ENCODE assay signal across 10 cellular contexts in genomic region chr17:3846739-3847670, GRCh38. TPM values are rescaled to one million over a fixed set of nuclear protein-coding genes. Genes with fewer than 3 reads are reported as not detected.
A peak's percentile ranks its signal among the peaks of the same experiment; 100 is the strongest.
DNase-seq lines count a peak whose midpoint lies in the region; ATAC-seq, FAIRE-seq and TF ChIP-seq lines count a peak whose summit lies in the region.
"Had no signal": no experiment of that assay in that cellular context is flagged by ENCODE, and none has a peak within 500 bp of the region (broad histone marks: within the 10 kb centered on the region; RNA-seq: fewer than 3 reads in every experiment).

No MANE protein-coding gene starts in this region.

- FAIRE-seq in K562 (lab: Jason Lieb, UNC) (peak; percentile 32), RCC 7860 (lab: Jason Lieb, UNC) (no peak)

- H3K4me2 ChIP-seq in K562 (ENCODE audit: insufficient read depth, low read length), result peak overlapping the region; percentile 61
- no peak overlapping the region for H3K4me2 ChIP-seq in mesendoderm (ENCODE audit: low read length)

- no peak overlapping the region for H2BK5ac ChIP-seq in mesendoderm (ENCODE audit: low read length)

- H3K18ac ChIP-seq in mesendoderm (ENCODE audit: low read length), result no peak overlapping the region

- no peak overlapping the region for H2AK5ac ChIP-seq in mesendoderm (ENCODE audit: low read length)

- POLR2A ChIA-PET in K562 (lab: Yijun Ruan, JAX), result no interaction called here

- TF ChIP-seq EP300 in K562 (IDR thresholded peaks at IDR 0.05; ENCODE audit: low read length), result no peak

- no peak overlapping the region for H3K4ac ChIP-seq in mesendoderm (ENCODE audit: low read depth, low read length)

- H4K5ac ChIP-seq in mesendoderm (ENCODE audit: low read length), result no peak overlapping the region

- H4K20me1 ChIP-seq in K562 (replicated peaks; ENCODE audit: control insufficient read depth, insufficient read depth, low read length), result no peaks in the 10 kb centered on the region

- no peaks in the 10 kb centered on the region for H3K9me3 ChIP-seq in HUES48 (ENCODE audit: control insufficient read depth, insufficient read depth, low read length)
- H3K9me3 ChIP-seq in K562 (replicated peaks; ENCODE audit: control insufficient read depth, insufficient read depth, low read depth, low read length), result no peaks in the 10 kb centered on the region
- H3K9me3 ChIP-seq: gastroesophageal sphincter had no signal

- CTCF ChIA-PET in K562 (lab: Yijun Ruan, JAX; ENCODE audit: low intra/inter-chr PET ratio), result interaction anchor here (0.7 kb wide), 1 partner anchor 61 kb away, joined by 4 read pairs; no protein-coding TSS in a partner anchor

- H3K9ac ChIP-seq in HUES48 (ENCODE audit: low read depth, low read length) (no peak overlapping the region), K562 (ENCODE audit: insufficient read depth in 1 of 2, low read depth in 2 of 2, low read length in 2 of 2) (no peak overlapping the region), mesendoderm (ENCODE audit: low read length) (no peak overlapping the region)

- H3K27ac Mint-ChIP-seq in nephron progenitor cell, result no peak overlapping the region

- H3K27me3 ChIP-seq in ACC112 (ENCODE audit: insufficient read depth, low read length) (no peaks in the 10 kb centered on the region), HUES48 (ENCODE audit: control insufficient read depth, insufficient read depth, low read length) (no peaks in the 10 kb centered on the region), K562 (ENCODE audit: control insufficient read depth in 2 of 2, insufficient read depth in 2 of 2, low read length in 2 of 2) (peaks cover 0 to 2% of the 10 kb centered on the region in 2 experiments; a peak in 1 of 5 replicates), mesendoderm (ENCODE audit: insufficient read depth, low read length, poor library complexity) (no peaks in the 10 kb centered on the region)
- H3K27me3 ChIP-seq: cardiac muscle cell, gastroesophageal sphincter had no signal

- H3K36me3 Mint-ChIP-seq in nephron progenitor cell (ENCODE audit: low read depth), result peaks cover 21% of the 10 kb centered on the region

- H3K79me1 ChIP-seq in mesendoderm (ENCODE audit: low read length), result peaks cover 2% of the 10 kb centered on the region

- no peaks in the 10 kb centered on the region for H3K9me1 ChIP-seq in K562 (ENCODE audit: control insufficient read depth, insufficient read depth, low read length)

- H2AFZ ChIP-seq in ACC112 (ENCODE audit: low read length, unreplicated experiment) (no peak overlapping the region), K562 (ENCODE audit: low read depth, low read length) (peak overlapping the region; percentile 85)

- WGBS in K562 (ENCODE audit: insufficient coverage, low coverage, missing lambda C conversion rate), result 68% methylated on average over 11 of the region's 17 CpGs
- no CpG with 5 or more reads among the region's 17 CpGs for WGBS in mesendoderm (ENCODE audit: extremely low coverage, insufficient coverage, low lambda C conversion rate)

- H3K56ac ChIP-seq in mesendoderm (ENCODE audit: low read length), result no peak overlapping the region

- no TSS peak for BruUV-seq in K562 (replicated peaks; lab: Mats Ljungman, UMichigan)

- TF ChIP-seq POLR2A in K562 (conservative IDR thresholded peaks at IDR 0.05), result no peak

- intact Hi-C loops in K562 (cut with micrococcal nuclease), result loop anchor here (10.0 kb wide), 3 partner anchors 58 to 228 kb away; no protein-coding TSS in a partner anchor

- in situ Hi-C loops in K562 (cut with MboI), result no loop called here

- H3K27ac ChIP-seq in ACC112 (ENCODE audit: low read depth, low read length) (no peak overlapping the region), HUES48 (ENCODE audit: low read depth, low read length) (no peak overlapping the region), K562 (ENCODE audit: extremely low read depth, low read depth, low read length) (no peak overlapping the region), mesendoderm (ENCODE audit: low read depth, low read length) (no peak overlapping the region)

- peaks cover 4% of the 10 kb centered on the region for H3K4me1 ChIP-seq in ACC112 (ENCODE audit: control insufficient read depth, insufficient read depth, low read length, unreplicated experiment)
- H3K4me1 ChIP-seq in HUES48 (ENCODE audit: control insufficient read depth, insufficient read depth, low read length), result peaks cover 8% of the 10 kb centered on the region; the same call in 1 of the 2 replicates
- H3K4me1 ChIP-seq in K562 (replicated peaks in 1 of 2; ENCODE audit: control insufficient read depth in 2 of 2, insufficient read depth in 2 of 2, low read length in 2 of 2), result peaks cover 2 to 12% of the 10 kb centered on the region in 2 experiments; a peak in 4 of 5 replicates
- no peaks in the 10 kb centered on the region for H3K4me1 ChIP-seq in mesendoderm (ENCODE audit: control insufficient read depth, low read depth, low read length)

- H2BK120ac ChIP-seq in mesendoderm (ENCODE audit: low read depth, low read length), result no peak overlapping the region

- H2BK15ac ChIP-seq in mesendoderm (replicated peaks; ENCODE audit: low read depth), result no peak overlapping the region

- no peak for TF ChIP-seq RAD21 in K562 (CRISPR knock-in tag; conservative IDR thresholded peaks at IDR 0.05 in 1 of 2, IDR thresholded peaks at IDR 0.05 in 1 of 2)

- peak overlapping the region; percentile 97 for H3K4me3 ChIP-seq in ACC112 (ENCODE audit: low read depth, low read length)
- H3K4me3 ChIP-seq in HUES48 (ENCODE audit: low read depth, low read length), result 0 out of 2 replicates have a peak overlapping the region, but pooled peaks have one; percentile 3
- no peak overlapping the region for H3K4me3 ChIP-seq in K562
- H3K4me3 ChIP-seq in mesendoderm (ENCODE audit: low read length), result no peak overlapping the region

- H3K36me3 ChIP-seq in ACC112 (ENCODE audit: insufficient read depth, low read length) (no peaks in the 10 kb centered on the region; the same call in 1 of the 2 replicates), HUES48 (ENCODE audit: control insufficient read depth, insufficient read depth, low read length) (peaks cover 18% of the 10 kb centered on the region), K562 (ENCODE audit: control insufficient read depth, insufficient read depth, low read length) (peaks cover 27% of the 10 kb centered on the region; the same call in 2 of the 3 replicates), mesendoderm (ENCODE audit: control insufficient read depth, insufficient read depth, low read length) (peaks cover 1% of the 10 kb centered on the region)

- no peak overlapping the region for H4K8ac ChIP-seq in mesendoderm (ENCODE audit: low read depth, low read length)

- H3K27me3 Mint-ChIP-seq in nephron progenitor cell (ENCODE audit: low read depth, poor library complexity), result peaks cover 33% of the 10 kb centered on the region

- H3K79me2 ChIP-seq in ACC112 (ENCODE audit: control insufficient read depth, insufficient read depth, low read length, unreplicated experiment), result peaks cover 34% of the 10 kb centered on the region
- H3K79me2 ChIP-seq in K562 (ENCODE audit: control insufficient read depth, insufficient read depth, low read length), result peaks cover 29% of the 10 kb centered on the region
- peaks cover 25% of the 10 kb centered on the region for H3K79me2 ChIP-seq in mesendoderm (ENCODE audit: control insufficient read depth, insufficient read depth, low read length)

- peaks cover 35% of the 10 kb centered on the region for H3K4me1 Mint-ChIP-seq in nephron progenitor cell

- ATAC-seq in K562, result no peak

- TF ChIP-seq CTCF in K562 (IDR thresholded peaks at IDR 0.05 in 2 of 3, conservative IDR thresholded peaks at IDR 0.05 in 1 of 3; ENCODE audit: insufficient read depth in 2 of 3, low read depth in 1 of 3, low read length in 3 of 3) (no peak), nephron progenitor cell (IDR thresholded peaks at IDR 0.05) (no peak)

- DNase-seq in K562 (ENCODE audit: extremely low read depth in 1 of 4, low spot score in 3 of 4) (no peak), nephron progenitor cell (no peak), RKO (ENCODE audit: low spot score) (no peak), inferior parietal cortex (ENCODE audit: extremely low spot score) (no peak), mesendoderm (no peak), RCC 7860 (ENCODE audit: low spot score) (no peak)

- peak overlapping the region; percentile 23 for H3K4me3 Mint-ChIP-seq in nephron progenitor cell

- H3K23ac ChIP-seq in mesendoderm (ENCODE audit: low read length), result no peak overlapping the region

- no peaks in the 10 kb centered on the region for H3K9me3 Mint-ChIP-seq in nephron progenitor cell

RNA-seq across cellular contexts. Expression of gene NCBP3, which starts 1.0 kb away (rescaled TPM):
- 47.1 and 120 TPM in 2 replicates for total RNA-seq in K562 (2011; cell fraction: chromatin; rRNA removed; ENCODE audit: low replicate concordance)
- 24.3 and 29.0 TPM in 2 replicates for total RNA-seq in K562 (2011; cell fraction: nucleolus; rRNA removed)
- 71.9 and 106 TPM in 2 replicates for total RNA-seq in K562 (2011; cell fraction: nucleoplasm; rRNA removed)
- total RNA-seq in K562 (2014; rRNA removed), result 11.9 and 13.0 TPM in 2 replicates
- 20.8 and 21.4 TPM in 2 replicates for total RNA-seq in K562 (2014; rRNA removed; fragmentation: Illumina TruSeq; extraction: Trizol)
- total RNA-seq in K562 (2015; rRNA removed; fragmentation: Illumina TruSeq; extraction: Trizol), result 15.0 and 17.9 TPM in 2 replicates
- total RNA-seq in K562 (2021), result 20.5 and 23.7 TPM in 2 replicates
- polyA plus RNA-seq in K562 (2011; rRNA removed), result 16.7 and 22.0 TPM in 2 replicates
- 4.4 and 8.3 TPM in 2 replicates for polyA plus RNA-seq in K562 (2011; cell fraction: cytosol; rRNA removed)
- polyA plus RNA-seq in K562 (2011; cell fraction: nucleus; rRNA removed), result 35.6 and 38.6 TPM in 2 replicates
- polyA plus RNA-seq in K562 (2012), result 15.5 and 16.0 TPM in 2 replicates
- 16.6 and 23.0 TPM in 2 replicates for polyA plus RNA-seq in K562 (2014; fragmentation: Illumina TruSeq; extraction: Trizol)
- 1 to 10 TPM; 3.1 to 5.8 TPM for polyA plus RNA-seq in K562 (2014; fragmentation: Nextera tagmentation; extraction: Ambion mirVana)
- polyA plus RNA-seq in K562 (2014; rRNA removed), result 25.5 and 26.9 TPM in 2 replicates
- polyA minus RNA-seq in K562 (2011; rRNA and poly(A)+ RNA removed), result 19.6 and 25.8 TPM in 2 replicates
- polyA minus RNA-seq in K562 (2011; cell fraction: cytosol; rRNA and poly(A)+ RNA removed), result 5.0 and 8.9 TPM in 2 replicates
- 11.3 and 17.9 TPM in 2 replicates for polyA minus RNA-seq in K562 (2011; cell fraction: nucleus; rRNA and poly(A)+ RNA removed)
- 29.3 TPM for polyA plus RNA-seq in mesendoderm (2013, experiment 1 of 2)
- polyA plus RNA-seq in mesendoderm (2013, experiment 2 of 2), result 27.5 TPM

RNA-seq across cellular contexts. Expression of gene CAMKK1, which starts 45.8 kb away (rescaled TPM):
- 11.8 and 29.1 TPM in 2 replicates for total RNA-seq in K562 (2011; cell fraction: chromatin; rRNA removed; ENCODE audit: low replicate concordance)
- 17.0 TPM in 2 replicates for total RNA-seq in K562 (2011; cell fraction: nucleolus; rRNA removed)
- 12.7 and 13.1 TPM in 2 replicates for total RNA-seq in K562 (2011; cell fraction: nucleoplasm; rRNA removed)
- total RNA-seq in K562 (2014; rRNA removed), result 4.9 and 6.2 TPM in 2 replicates
- total RNA-seq in K562 (2014; rRNA removed; fragmentation: Illumina TruSeq; extraction: Trizol), result 1.7 and 2.2 TPM in 2 replicates
- 4.4 and 4.5 TPM in 2 replicates for total RNA-seq in K562 (2015; rRNA removed; fragmentation: Illumina TruSeq; extraction: Trizol)
- 6.7 and 7.5 TPM in 2 replicates for total RNA-seq in K562 (2021)
- polyA plus RNA-seq in K562 (2011; rRNA removed), result 5.7 and 6.5 TPM in 2 replicates
- 5.0 and 7.4 TPM in 2 replicates for polyA plus RNA-seq in K562 (2011; cell fraction: cytosol; rRNA removed)
- 17.5 and 25.4 TPM in 2 replicates for polyA plus RNA-seq in K562 (2011; cell fraction: nucleus; rRNA removed)
- polyA plus RNA-seq in K562 (2012), result 4.1 and 4.9 TPM in 2 replicates
- polyA plus RNA-seq in K562 (2014; fragmentation: Illumina TruSeq; extraction: Trizol), result 5.1 and 6.5 TPM in 2 replicates
- under 1 TPM; 0.34 to 0.59 TPM for polyA plus RNA-seq in K562 (2014; fragmentation: Nextera tagmentation; extraction: Ambion mirVana)
- polyA plus RNA-seq in K562 (2014; rRNA removed), result 6.1 and 7.4 TPM in 2 replicates
- polyA minus RNA-seq in K562 (2011; rRNA and poly(A)+ RNA removed), result 3.5 and 4.8 TPM in 2 replicates
- 3.2 and 4.5 TPM in 2 replicates for polyA minus RNA-seq in K562 (2011; cell fraction: cytosol; rRNA and poly(A)+ RNA removed)
- polyA minus RNA-seq in K562 (2011; cell fraction: nucleus; rRNA and poly(A)+ RNA removed), result 7.5 and 8.2 TPM in 2 replicates
- polyA plus RNA-seq in mesendoderm (2013, experiment 1 of 2), result 1.3 TPM
- polyA plus RNA-seq in mesendoderm (2013, experiment 2 of 2), result 1.4 TPM

RNA-seq across cellular contexts. Expression of gene ITGAE, which starts 46.0 kb away (rescaled TPM):
- total RNA-seq in K562 (2011; cell fraction: chromatin; rRNA removed; ENCODE audit: low replicate concordance), result 17.8 and 20.9 TPM in 2 replicates
- total RNA-seq in K562 (2011; cell fraction: nucleolus; rRNA removed), result 14.1 and 16.8 TPM in 2 replicates
- 18.1 and 21.6 TPM in 2 replicates for total RNA-seq in K562 (2011; cell fraction: nucleoplasm; rRNA removed)
- total RNA-seq in K562 (2014; rRNA removed) (14.8 and 24.2 TPM in 2 replicates), K562 (2014; rRNA removed; fragmentation: Illumina TruSeq; extraction: Trizol) (19.8 and 20.1 TPM in 2 replicates), K562 (2015; rRNA removed; fragmentation: Illumina TruSeq; extraction: Trizol) (23.0 and 27.0 TPM in 2 replicates), K562 (2021) (17.0 and 18.5 TPM in 2 replicates)
- polyA plus RNA-seq in K562 (2011; rRNA removed) (45.3 and 49.9 TPM in 2 replicates), K562 (2014; fragmentation: Illumina TruSeq; extraction: Trizol) (18.2 and 19.3 TPM in 2 replicates), K562 (2014; fragmentation: Nextera tagmentation; extraction: Ambion mirVana) (100 to 1,000 TPM; 151 to 160 TPM), K562 (2014; rRNA removed) (27.6 and 33.3 TPM in 2 replicates)
- polyA plus RNA-seq in K562 (2011; cell fraction: cytosol; rRNA removed), result 18.5 and 26.8 TPM in 2 replicates
- polyA plus RNA-seq in K562 (2011; cell fraction: nucleus; rRNA removed), result 19.2 and 31.3 TPM in 2 replicates
- 18.3 and 39.8 TPM in 2 replicates for polyA plus RNA-seq in K562 (2012)
- 6.7 and 9.9 TPM in 2 replicates for polyA minus RNA-seq in K562 (2011; rRNA and poly(A)+ RNA removed)
- polyA minus RNA-seq in K562 (2011; cell fraction: cytosol; rRNA and poly(A)+ RNA removed), result 3.2 and 4.3 TPM in 2 replicates
- polyA minus RNA-seq in K562 (2011; cell fraction: nucleus; rRNA and poly(A)+ RNA removed), result 5.3 and 7.1 TPM in 2 replicates
- polyA plus RNA-seq in mesendoderm (2013, experiment 1 of 2), result 43.4 TPM
- 42.4 TPM for polyA plus RNA-seq in mesendoderm (2013, experiment 2 of 2)

Comparison
In these comparisons a context has a peak if more than half of its experiments do, and no peak if none do; other contexts are left out.
1. H3K4me3 ChIP-seq: peak in ACC112 (single experiment) and HUES48 (single experiment); none in K562 (single experiment) and mesendoderm (single experiment).